ENCODE assay signal across 27 cellular contexts in the genomic region with DNA sequence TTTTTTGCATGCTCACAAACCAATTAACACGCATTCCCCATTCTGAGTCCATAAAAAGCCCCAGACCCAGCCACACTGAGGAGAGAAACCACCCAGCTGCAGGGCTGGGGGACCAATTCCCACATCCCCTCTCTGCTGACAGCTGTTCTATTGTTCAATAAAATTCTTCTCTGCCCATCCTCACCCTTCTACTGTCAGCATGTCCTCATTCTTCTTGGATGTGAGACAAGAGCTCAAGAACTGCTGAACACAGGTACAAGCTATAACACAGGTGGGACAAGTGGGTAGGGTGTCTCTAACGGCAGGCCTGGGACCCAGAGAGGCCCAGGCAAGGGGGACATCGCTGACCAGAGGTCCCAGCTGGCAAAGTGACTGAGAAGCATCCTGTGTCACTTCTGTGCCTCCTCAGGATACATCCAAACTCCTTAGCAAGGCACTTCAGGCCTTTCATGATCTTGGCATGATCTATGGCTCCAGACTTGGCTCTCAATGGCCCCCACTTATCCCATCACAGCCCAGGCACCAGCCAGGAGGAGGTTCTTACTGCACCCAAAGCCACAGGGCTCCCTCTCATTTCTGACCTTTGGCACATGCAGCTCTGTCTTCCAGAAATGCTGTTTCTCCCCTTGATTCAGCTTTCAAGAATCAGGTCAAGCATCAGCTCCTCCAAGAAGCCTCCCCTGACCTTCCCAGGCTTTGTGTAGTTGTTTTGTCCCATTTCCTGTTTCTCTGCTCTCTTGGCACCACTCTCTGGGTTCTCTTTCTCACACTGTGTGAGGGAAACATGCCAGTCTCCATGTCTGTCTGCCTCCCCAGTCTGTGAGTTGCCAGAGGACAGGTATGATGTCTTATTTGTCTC. TPM values are rescaled to one million over a fixed set of nuclear protein-coding genes. Genes with fewer than 3 reads are reported as not detected.
DNase-seq lines count a peak whose midpoint lies in the region; ATAC-seq, FAIRE-seq and TF ChIP-seq lines count a peak whose summit lies in the region.
"Had no signal": no experiment of that assay in that cellular context is flagged by ENCODE, and none has a peak within 500 bp of the region (broad histone marks: within the 10 kb centered on the region; RNA-seq: fewer than 3 reads in every experiment).

No MANE protein-coding gene starts in this region.

- ATAC-seq in K562 = no peak
- no peak for ATAC-seq in HepG2
- no peak for ATAC-seq in left lobe of liver
- ATAC-seq: HCT116, sciatic nerve, WTC11 had no signal

- no peaks in the 10 kb centered on the region for H3K9me2 ChIP-seq in GM23248 (ENCODE audit: insufficient read depth)

- no peaks in the 10 kb centered on the region for H3K9me3 ChIP-seq in GM23248 (ENCODE audit: low read depth)
- H3K9me3 ChIP-seq in K562 (replicated peaks; ENCODE audit: control insufficient read depth, insufficient read depth, low read depth, low read length) = no peaks in the 10 kb centered on the region
- H3K9me3 ChIP-seq in HepG2 (ENCODE audit: low read length) = peaks cover 6% of the 10 kb centered on the region; the same call in 1 of the 2 replicates
- peaks cover 0 to 13% (median 5%) of the 10 kb centered on the region in 4 donors for H3K9me3 ChIP-seq in stomach
- peaks cover 17% of the 10 kb centered on the region for H3K9me3 ChIP-seq in left ventricle myocardium inferior (replicated peaks)

- TF ChIP-seq RAD21 in K562 (CRISPR knock-in tag; conservative IDR thresholded peaks at IDR 0.05 in 1 of 2, IDR thresholded peaks at IDR 0.05 in 1 of 2) (no peak), HepG2 (CRISPR knock-in tag; IDR thresholded peaks at IDR 0.05) (no peak)

- FAIRE-seq in K562 (lab: Jason Lieb, UNC) = no peak
- no peak for FAIRE-seq in HepG2 (lab: Jason Lieb, UNC)

- CTCF ChIA-PET in K562 (lab: Yijun Ruan, JAX; ENCODE audit: low intra/inter-chr PET ratio) (no interaction called here), HepG2 (lab: Yijun Ruan, JAX; ENCODE audit: low intra/inter-chr PET ratio, low total read pairs) (no interaction called here)

- BruUV-seq in K562 (replicated peaks; lab: Mats Ljungman, UMichigan) (no TSS peak), HepG2 (replicated peaks; lab: Mats Ljungman, UMichigan) (no TSS peak)

- DNase-seq in GM23248 = peak; percentile 22
- DNase-seq in K562 (ENCODE audit: extremely low read depth in 1 of 4, low spot score in 3 of 4) = no peak
- DNase-seq in HepG2 (ENCODE audit: low spot score) = no peak
- no peak for DNase-seq in stomach
- no peak for DNase-seq in left lobe of liver (ENCODE audit: low spot score)
- DNase-seq in left ventricle myocardium inferior = no peak
- DNase-seq in NCI-H1105 (lab: John Stamatoyannopoulos, UW) = no peak
- DNase-seq: activated CD4-positive, alpha-beta T cell treated with anti-CD3 and anti-CD28 coated beads, Interleukin-2, amount 50 U/mL, for 48 hours; activated gamma-delta T cell treated with Interleukin-2 at 50 U/mL for 16 hours; activated T-cell treated with anti-CD3 and anti-CD28 coated beads for 4 hours; CD4-positive, alpha-beta T cell; central memory CD4-positive, alpha-beta T cell; DMS79 treated with DMSO at 0.1 percent for 48 hours; effector CD4-positive, alpha-beta T cell; glutamatergic neuron; Kasumi-1; NCI-H1048; NCI-H2081 treated with DMSO at 0.1 percent for 48 hours; NCI-H510A treated with DMSO at 0.1 percent for 48 hours; T-helper 9 cell had no signal

- H3K36me3 ChIP-seq in GM23248 (ENCODE audit: low read depth) = no peaks in the 10 kb centered on the region
- no peaks in the 10 kb centered on the region for H3K36me3 ChIP-seq in K562 (ENCODE audit: control insufficient read depth, insufficient read depth, low read length)
- H3K36me3 ChIP-seq in HepG2 (replicated peaks in 1 of 2; ENCODE audit: control insufficient read depth in 1 of 2, insufficient read depth in 2 of 2, low read length in 2 of 2) = no peaks in the 10 kb centered on the region
- H3K36me3 ChIP-seq in rectal smooth muscle tissue (ENCODE audit: control insufficient read depth, insufficient read depth, low read length) = no peaks in the 10 kb centered on the region
- no peaks in the 10 kb centered on the region for H3K36me3 ChIP-seq in stomach
- H3K36me3 ChIP-seq in left ventricle myocardium inferior = no peaks in the 10 kb centered on the region

- no peak overlapping the region for H3K4me2 ChIP-seq in GM23248 (ENCODE audit: unreplicated experiment)
- H3K4me2 ChIP-seq in K562 (ENCODE audit: insufficient read depth, low read length) = no peak overlapping the region
- H3K4me2 ChIP-seq in HepG2 (ENCODE audit: low read depth, low read length) = peak overlapping the region; percentile 59

- H3K4me3 ChIP-seq in GM23248 = no peak overlapping the region
- no peak overlapping the region for H3K4me3 ChIP-seq in K562
- H3K4me3 ChIP-seq in HepG2 (replicated peaks in 1 of 3; ENCODE audit: insufficient read depth in 1 of 3, low read depth in 2 of 3, low read length in 3 of 3) = no peak overlapping the region; a peak in 1 of 6 replicates
- H3K4me3 ChIP-seq in rectal smooth muscle tissue (ENCODE audit: low read length) = no peak overlapping the region
- H3K4me3 ChIP-seq in stomach = no peak overlapping the region
- H3K4me3 ChIP-seq in left ventricle myocardium inferior = no peak overlapping the region

- TF ChIP-seq CTCF in K562 (IDR thresholded peaks at IDR 0.05 in 2 of 3, conservative IDR thresholded peaks at IDR 0.05 in 1 of 3; ENCODE audit: insufficient read depth in 2 of 3, low read depth in 1 of 3, low read length in 3 of 3) (no peak), HepG2 (CRISPR knock-in tag; IDR thresholded peaks at IDR 0.05) (no peak), stomach (IDR thresholded peaks at IDR 0.05) (no peak), left ventricle myocardium inferior (IDR thresholded peaks at IDR 0.05; ENCODE audit: borderline replicate concordance) (no peak)

- H3K9ac ChIP-seq in GM23248 = no peak overlapping the region
- no peak overlapping the region for H3K9ac ChIP-seq in K562 (ENCODE audit: insufficient read depth in 1 of 2, low read depth in 2 of 2, low read length in 2 of 2)
- H3K9ac ChIP-seq in HepG2 (ENCODE audit: insufficient read depth, low read depth, low read length) = peak overlapping the region; percentile 56
- H3K9ac ChIP-seq in rectal smooth muscle tissue (ENCODE audit: low read length) = no peak overlapping the region

- TF ChIP-seq POLR2A in K562 (conservative IDR thresholded peaks at IDR 0.05) = no peak
- no peak for TF ChIP-seq POLR2A in HepG2 (IDR thresholded peaks at IDR 0.05; ENCODE audit: insufficient read depth in 1 of 2, low read depth in 2 of 2, low read length in 2 of 2)
- TF ChIP-seq POLR2A in stomach (IDR thresholded peaks at IDR 0.05) = no peak

- H3K27ac ChIP-seq in GM23248 = no peak overlapping the region
- no peak overlapping the region for H3K27ac ChIP-seq in K562 (ENCODE audit: extremely low read depth, low read depth, low read length)
- peak overlapping the region; percentile 80 for H3K27ac ChIP-seq in HepG2 (ENCODE audit: extremely low read length, insufficient read depth, low read length)
- peak overlapping the region; percentile 21 for H3K27ac ChIP-seq in rectal smooth muscle tissue (ENCODE audit: low read depth, low read length)
- peak overlapping the region in 2 of 5 donors; percentile 8 to 94 for H3K27ac ChIP-seq in stomach
- H3K27ac ChIP-seq in left ventricle myocardium inferior (replicated peaks) = no peak overlapping the region
- H3K27ac ChIP-seq: RWPE1 had no signal

- H3K27me3 ChIP-seq in GM23248 (replicated peaks; ENCODE audit: insufficient read depth) = no peaks in the 10 kb centered on the region
- H3K27me3 ChIP-seq in K562 (ENCODE audit: control insufficient read depth in 2 of 2, insufficient read depth in 2 of 2, low read length in 2 of 2) = no peaks in the 10 kb centered on the region
- no peaks in the 10 kb centered on the region for H3K27me3 ChIP-seq in HepG2 (ENCODE audit: control insufficient read depth in 1 of 2, insufficient read depth in 2 of 2, low read length in 2 of 2)
- no peaks in the 10 kb centered on the region for H3K27me3 ChIP-seq in rectal smooth muscle tissue (ENCODE audit: control insufficient read depth, insufficient read depth, low read length)
- no peaks in the 10 kb centered on the region for H3K27me3 ChIP-seq in stomach
- no peaks in the 10 kb centered on the region for H3K27me3 ChIP-seq in left ventricle myocardium inferior (ENCODE audit: low read depth)

- 54 to 55% methylated on average over 3 of the region's 3 CpGs for WGBS in GM23248 (ENCODE audit: low coverage in 1 of 2, low lambda C conversion rate in 2 of 2, missing lambda C conversion rate in 2 of 2), 2 experiments
- 4% methylated on average over 3 of the region's 3 CpGs for WGBS in K562 (ENCODE audit: insufficient coverage, low coverage, missing lambda C conversion rate)
- WGBS in HepG2 (ENCODE audit: low lambda C conversion rate) = 61% methylated on average over 2 of the region's 3 CpGs
- 56 to 87% (median 67%) methylated on average over 3 of the region's 3 CpGs for WGBS in stomach, 5 donors

- H3K9me1 ChIP-seq in K562 (ENCODE audit: control insufficient read depth, insufficient read depth, low read length) = no peaks in the 10 kb centered on the region

- no peak overlapping the region for H2AFZ ChIP-seq in GM23248
- no peak overlapping the region for H2AFZ ChIP-seq in K562 (ENCODE audit: low read depth, low read length)
- H2AFZ ChIP-seq in HepG2 (ENCODE audit: low read length) = peak overlapping the region; percentile 38

- TF ChIP-seq EP300 in K562 (IDR thresholded peaks at IDR 0.05; ENCODE audit: low read length) (no peak), HepG2 (IDR thresholded peaks at IDR 0.05; ENCODE audit: low read depth in 2 of 2, low read length in 2 of 2) (no peak), HepG2 (CRISPR knock-in tag; IDR thresholded peaks at IDR 0.05; ENCODE audit: borderline replicate concordance) (no peak), stomach (IDR thresholded peaks at IDR 0.05) (no peak)

- H3F3A ChIP-seq in GM23248 (ENCODE audit: insufficient read depth) = peaks cover 30% of the 10 kb centered on the region

- H4K20me1 ChIP-seq in GM23248 (ENCODE audit: insufficient read depth) (no peaks in the 10 kb centered on the region), K562 (replicated peaks; ENCODE audit: control insufficient read depth, insufficient read depth, low read length) (no peaks in the 10 kb centered on the region), HepG2 (ENCODE audit: insufficient read depth, low read length) (no peaks in the 10 kb centered on the region)

- POLR2A ChIA-PET in K562 (lab: Yijun Ruan, JAX) (interaction anchor here (0.6 kb wide), 1 partner anchor 317 kb away, joined by 3 read pairs; no protein-coding TSS in a partner anchor), HepG2 (lab: Yijun Ruan, JAX) (interaction anchor here (1.3 kb wide), 1 partner anchor 52 kb away, joined by 5 read pairs; no protein-coding TSS in a partner anchor)

- in situ Hi-C loops in GM23248 (cut with MboI) = loop anchor here (25.0 kb wide), 1 partner anchor 898 kb away; a partner anchor contains a TSS
- in situ Hi-C loops in K562 (cut with MboI) = no loop called here
- in situ Hi-C loops in HepG2 (cut with HindIII; ENCODE audit: extremely low pct_ligation_motif_present, low pct_unique_long_range_greater_than_20kb) = no loop called here

- H3K79me2 ChIP-seq in GM23248 (ENCODE audit: insufficient read depth) = no peaks in the 10 kb centered on the region
- no peaks in the 10 kb centered on the region for H3K79me2 ChIP-seq in K562 (ENCODE audit: control insufficient read depth, insufficient read depth, low read length)
- no peaks in the 10 kb centered on the region for H3K79me2 ChIP-seq in HepG2 (ENCODE audit: insufficient read depth, low read length)

- H3K4me1 ChIP-seq in GM23248 (ENCODE audit: insufficient read depth) (peaks cover 39% of the 10 kb centered on the region), K562 (replicated peaks in 1 of 2; ENCODE audit: control insufficient read depth in 2 of 2, insufficient read depth in 2 of 2, low read length in 2 of 2) (peaks cover 15 to 26% of the 10 kb centered on the region in 2 experiments), HepG2 (ENCODE audit: insufficient read depth, low read length) (peaks cover 100% of the 10 kb centered on the region), rectal smooth muscle tissue (ENCODE audit: control insufficient read depth, insufficient read depth, low read length) (peaks cover 14% of the 10 kb centered on the region), stomach (peaks cover 0 to 25% (median 2%) of the 10 kb centered on the region in 4 donors), left ventricle myocardium inferior (peaks cover 15% of the 10 kb centered on the region)

- intact Hi-C loops in K562 (cut with micrococcal nuclease) = no loop called here
- intact Hi-C loops in HepG2 (cut with micrococcal nuclease; ENCODE audit: unreplicated experiment) = no loop called here
- intact Hi-C loops in stomach (cut with DNase I; ENCODE audit: low total_unique reads) = no loop called here
- intact Hi-C loops in left ventricle myocardium inferior (cut with micrococcal nuclease) = no loop called here

RNA-seq across cellular contexts. Expression of a gene that starts 7.3 kb away (rescaled TPM):
- total RNA-seq in GM23248 (2014; rRNA removed; shearing (Covaris generic)) = 25.7 and 26.9 TPM in 2 replicates
- polyA plus RNA-seq in GM23248 (2016; fragmentation: Nextera tagmentation; extraction: Ambion mirVana) (39.4 and 39.5 TPM in 2 replicates), K562 (2011; rRNA removed) (27.4 and 30.8 TPM in 2 replicates), K562 (2014; fragmentation: Illumina TruSeq; extraction: Trizol) (46.5 and 51.6 TPM in 2 replicates), K562 (2014; fragmentation: Nextera tagmentation; extraction: Ambion mirVana) (10 to 100 TPM in 1 of 2 experiments, 1 to 10 TPM in 1; 8.6 to 12.7 TPM), K562 (2014; rRNA removed) (22.4 and 27.7 TPM in 2 replicates), HepG2 (2011; rRNA removed) (45.1 and 49.5 TPM in 2 replicates), stomach (10 to 100 TPM; 12.1 to 17.7 (median 17.0) TPM)
- 16.1 and 24.5 TPM in 2 replicates for total RNA-seq in K562 (2011; cell fraction: chromatin; rRNA removed; ENCODE audit: low replicate concordance)
- total RNA-seq in K562 (2011; cell fraction: nucleolus; rRNA removed) = 19.7 and 24.8 TPM in 2 replicates
- 16.6 and 20.7 TPM in 2 replicates for total RNA-seq in K562 (2011; cell fraction: nucleoplasm; rRNA removed)
- total RNA-seq in K562 (2014; rRNA removed) (24.1 and 37.6 TPM in 2 replicates), K562 (2014; rRNA removed; fragmentation: Illumina TruSeq; extraction: Trizol) (29.5 and 33.6 TPM in 2 replicates), K562 (2015; rRNA removed; fragmentation: Illumina TruSeq; extraction: Trizol) (39.2 and 41.0 TPM in 2 replicates), K562 (2021) (44.8 and 46.3 TPM in 2 replicates), HepG2 (2016; rRNA removed; fragmentation: Illumina TruSeq; extraction: Trizol) (125 and 159 TPM in 2 replicates), stomach (10 to 100 TPM in 4 of 5 donors, under 1 TPM in 1; 0.58 to 68.7 (median 28.4) TPM), left lobe of liver (53.7 TPM), left ventricle myocardium inferior (21.6 TPM)
- 25.5 and 37.7 TPM in 2 replicates for polyA plus RNA-seq in K562 (2011; cell fraction: cytosol; rRNA removed)
- 10.3 and 12.1 TPM in 2 replicates for polyA plus RNA-seq in K562 (2011; cell fraction: nucleus; rRNA removed)
- 19.7 and 39.1 TPM in 2 replicates for polyA plus RNA-seq in K562 (2012)
- 50.6 and 57.9 TPM in 2 replicates for polyA minus RNA-seq in K562 (2011; rRNA and poly(A)+ RNA removed)
- polyA minus RNA-seq in K562 (2011; cell fraction: cytosol; rRNA and poly(A)+ RNA removed) = 47.5 and 49.1 TPM in 2 replicates
- polyA minus RNA-seq in K562 (2011; cell fraction: nucleus; rRNA and poly(A)+ RNA removed) = 10.2 and 12.7 TPM in 2 replicates
- total RNA-seq in HepG2 (2016; cell fraction: cytosol; rRNA removed; fragmentation: Illumina TruSeq; extraction: Trizol; ENCODE audit: low read depth) = 11.5 TPM in 2 replicates
- 126 and 146 TPM in 2 replicates for total RNA-seq in HepG2 (2016; cell fraction: insoluble cytoplasmic fraction; rRNA removed; fragmentation: Illumina TruSeq; extraction: Trizol)
- 48.8 and 50.7 TPM in 2 replicates for total RNA-seq in HepG2 (2016; cell fraction: membrane; rRNA removed; fragmentation: Illumina TruSeq; extraction: Trizol)
- total RNA-seq in HepG2 (2016; cell fraction: nucleus; rRNA removed; fragmentation: Illumina TruSeq; extraction: Trizol) = 50.9 and 56.2 TPM in 2 replicates
- polyA plus RNA-seq in HepG2 (2011; cell fraction: cytosol; rRNA removed) = 39.2 and 42.4 TPM in 2 replicates
- 15.7 and 19.6 TPM in 2 replicates for polyA plus RNA-seq in HepG2 (2011; cell fraction: nucleus; rRNA removed)
- 51.6 and 52.8 TPM in 2 replicates for polyA plus RNA-seq in HepG2 (2012)
- polyA plus RNA-seq in HepG2 (2016; cell fraction: cytosol; fragmentation: Illumina TruSeq; extraction: Trizol; ENCODE audit: low read depth) = 7.5 and 7.7 TPM in 2 replicates
- polyA plus RNA-seq in HepG2 (2016; cell fraction: insoluble cytoplasmic fraction; fragmentation: Illumina TruSeq; extraction: Trizol; ENCODE audit: low read depth) = 131 and 144 TPM in 2 replicates
- polyA plus RNA-seq in HepG2 (2016; cell fraction: membrane; fragmentation: Illumina TruSeq; extraction: Trizol; ENCODE audit: low read depth) = 23.3 and 23.6 TPM in 2 replicates
- polyA plus RNA-seq in HepG2 (2016; cell fraction: nucleus; fragmentation: Illumina TruSeq; extraction: Trizol; ENCODE audit: insufficient read depth, low read depth) = 57.5 and 58.3 TPM in 2 replicates
- 58.5 and 119 TPM in 2 replicates for polyA minus RNA-seq in HepG2 (2011; rRNA and poly(A)+ RNA removed; ENCODE audit: low replicate concordance)
- 51.9 and 56.8 TPM in 2 replicates for polyA minus RNA-seq in HepG2 (2011; cell fraction: cytosol; rRNA and poly(A)+ RNA removed)
- 20.2 and 23.6 TPM in 2 replicates for polyA minus RNA-seq in HepG2 (2011; cell fraction: nucleus; rRNA and poly(A)+ RNA removed)

RNA-seq across cellular contexts. Expression of a gene that starts 39.0 kb away (rescaled TPM):
- total RNA-seq in GM23248 (2014; rRNA removed; shearing (Covaris generic)) = 0.76 TPM in 1 of 2 replicates, not detected in the other
- polyA plus RNA-seq in GM23248 (2016; fragmentation: Nextera tagmentation; extraction: Ambion mirVana) = 0.34 and 0.35 TPM in 2 replicates
- total RNA-seq in K562 (2011; cell fraction: chromatin; rRNA removed; ENCODE audit: low replicate concordance) = not detected in 2 replicates
- total RNA-seq in K562 (2011; cell fraction: nucleolus; rRNA removed) = not detected in 2 replicates
- total RNA-seq in K562 (2011; cell fraction: nucleoplasm; rRNA removed) = not detected in 2 replicates
- total RNA-seq in K562 (2014; rRNA removed) = not detected in 2 replicates
- total RNA-seq in K562 (2014; rRNA removed; fragmentation: Illumina TruSeq; extraction: Trizol) = not detected in 2 replicates
- total RNA-seq in K562 (2015; rRNA removed; fragmentation: Illumina TruSeq; extraction: Trizol) = not detected in 2 replicates
- total RNA-seq in K562 (2021) = not detected in 2 replicates
- polyA plus RNA-seq in K562 (2011; rRNA removed) = not detected in 2 replicates
- polyA plus RNA-seq in K562 (2011; cell fraction: cytosol; rRNA removed) = not detected in 2 replicates
- not detected in 2 replicates for polyA plus RNA-seq in K562 (2011; cell fraction: nucleus; rRNA removed)
- polyA plus RNA-seq in K562 (2012) = not detected in 2 replicates
- not detected in 2 replicates for polyA plus RNA-seq in K562 (2014; fragmentation: Illumina TruSeq; extraction: Trizol)
- polyA plus RNA-seq in K562 (2014; fragmentation: Nextera tagmentation; extraction: Ambion mirVana) = not detected
- polyA plus RNA-seq in K562 (2014; rRNA removed) = not detected in 2 replicates
- polyA minus RNA-seq in K562 (2011; rRNA and poly(A)+ RNA removed) = not detected in 2 replicates
- polyA minus RNA-seq in K562 (2011; cell fraction: cytosol; rRNA and poly(A)+ RNA removed) = not detected in 2 replicates
- polyA minus RNA-seq in K562 (2011; cell fraction: nucleus; rRNA and poly(A)+ RNA removed) = not detected in 2 replicates
- total RNA-seq in HepG2 (2016; rRNA removed; fragmentation: Illumina TruSeq; extraction: Trizol) = 0.24 and 0.44 TPM in 2 replicates
- total RNA-seq in HepG2 (2016; cell fraction: cytosol; rRNA removed; fragmentation: Illumina TruSeq; extraction: Trizol; ENCODE audit: low read depth) = not detected in 2 replicates
- total RNA-seq in HepG2 (2016; cell fraction: insoluble cytoplasmic fraction; rRNA removed; fragmentation: Illumina TruSeq; extraction: Trizol) = 0.24 TPM in 1 of 2 replicates, not detected in the other
- total RNA-seq in HepG2 (2016; cell fraction: membrane; rRNA removed; fragmentation: Illumina TruSeq; extraction: Trizol) = not detected in 2 replicates
- total RNA-seq in HepG2 (2016; cell fraction: nucleus; rRNA removed; fragmentation: Illumina TruSeq; extraction: Trizol) = not detected in 2 replicates
- 0.07 TPM in 1 of 2 replicates, not detected in the other for polyA plus RNA-seq in HepG2 (2011; rRNA removed)
- polyA plus RNA-seq in HepG2 (2011; cell fraction: cytosol; rRNA removed) = 0.12 TPM in 1 of 2 replicates, not detected in the other
- polyA plus RNA-seq in HepG2 (2011; cell fraction: nucleus; rRNA removed) = not detected in 2 replicates
- polyA plus RNA-seq in HepG2 (2012) = not detected in 2 replicates
- not detected in 2 replicates for polyA plus RNA-seq in HepG2 (2016; cell fraction: cytosol; fragmentation: Illumina TruSeq; extraction: Trizol; ENCODE audit: low read depth)
- not detected in 2 replicates for polyA plus RNA-seq in HepG2 (2016; cell fraction: insoluble cytoplasmic fraction; fragmentation: Illumina TruSeq; extraction: Trizol; ENCODE audit: low read depth)
- not detected in 2 replicates for polyA plus RNA-seq in HepG2 (2016; cell fraction: membrane; fragmentation: Illumina TruSeq; extraction: Trizol; ENCODE audit: low read depth)
- not detected in 2 replicates for polyA plus RNA-seq in HepG2 (2016; cell fraction: nucleus; fragmentation: Illumina TruSeq; extraction: Trizol; ENCODE audit: insufficient read depth, low read depth)
- not detected in 2 replicates for polyA minus RNA-seq in HepG2 (2011; rRNA and poly(A)+ RNA removed; ENCODE audit: low replicate concordance)
- not detected in 2 replicates for polyA minus RNA-seq in HepG2 (2011; cell fraction: cytosol; rRNA and poly(A)+ RNA removed)
- not detected in 2 replicates for polyA minus RNA-seq in HepG2 (2011; cell fraction: nucleus; rRNA and poly(A)+ RNA removed)
- 1 to 10 TPM in 3 of 5 donors, not detected in 2; 1.7 to 4.8 (median 2.2) TPM for total RNA-seq in stomach
- polyA plus RNA-seq in stomach = under 1 TPM in 2 of 3 donors, not detected in 1; 0.23 to 0.87 TPM
- total RNA-seq in left lobe of liver = not detected
- total RNA-seq in left ventricle myocardium inferior = not detected
- total RNA-seq: CD4-positive, alpha-beta T cell; fibroblast of lung; mononuclear cell; sciatic nerve had no signal
- polyA plus RNA-seq: fibroblast of lung had no signal

Comparison
In these comparisons a context has a peak if more than half of its experiments do, and no peak if none do; other contexts are left out.
1. H3K27ac ChIP-seq: peak in HepG2 (single experiment) and rectal smooth muscle tissue (single experiment); none in GM23248 (single experiment), K562 (single experiment) and left ventricle myocardium inferior (single experiment).